Comparison of ENCODE assay signal across 1 cellular context in genomic region chr17:81927653-81928496, GRCh38.
TF ChIP-seq lines count a peak whose summit lies in the region.

Gene MAFG, minus strand, starts transcription at chr17:81927735. Its CDS starts 4,550 bp downstream, at chr17:81923185.

TF ChIP-seq in K562, 482 proteins besides CTCF, POLR2A, EP300 and RAD21 (continued from another document and continues in another):
- TF ChIP-seq ZNF395 (CRISPR knock-in tag; IDR thresholded peaks at IDR 0.05), result no peak
- TF ChIP-seq USF2 (CRISPR knock-in tag; IDR thresholded peaks at IDR 0.05), result peak; percentile 98
- TF ChIP-seq HES1 (IDR thresholded peaks at IDR 0.05; ENCODE audit: low read depth), result no peak
- peak; percentile 82; the same call in 1 of the 2 replicates for TF ChIP-seq ZBTB17 (CRISPR knock-in tag; IDR thresholded peaks at IDR 0.05)
- TF ChIP-seq ATF3 (IDR thresholded peaks at IDR 0.05), result no peak
- no peak for TF ChIP-seq ATF3 (CRISPR knock-in tag; conservative IDR thresholded peaks at IDR 0.05)
- no peak for TF ChIP-seq ZNF707 (CRISPR knock-in tag; conservative IDR thresholded peaks at IDR 0.05)
- no peak for TF ChIP-seq DACH1 (IDR thresholded peaks at IDR 0.05; ENCODE audit: partially characterized antibody)
- TF ChIP-seq ZNF695 (CRISPR knock-in tag; IDR thresholded peaks at IDR 0.05), result no peak
- no peak for TF ChIP-seq E2F8 (IDR thresholded peaks at IDR 0.05; ENCODE audit: low read depth, partially characterized antibody)
- TF ChIP-seq ZNF830 (CRISPR knock-in tag; IDR thresholded peaks at IDR 0.05), result no peak
- TF ChIP-seq MAZ (CRISPR knock-in tag; conservative IDR thresholded peaks at IDR 0.05 in 1 of 2, IDR thresholded peaks at IDR 0.05 in 1 of 2), result peak; percentile 60 to 76; a peak in 3 of 4 replicates
- TF ChIP-seq ZFX (CRISPR knock-in tag; IDR thresholded peaks at IDR 0.05), result peak; percentile 82
- TF ChIP-seq ZSCAN29 (IDR thresholded peaks at IDR 0.05), result no peak
- TF ChIP-seq ZNF217 (CRISPR knock-in tag; IDR thresholded peaks at IDR 0.05), result no peak
- no peak for TF ChIP-seq CHD2 (IDR thresholded peaks at IDR 0.05; ENCODE audit: low read depth, low read length)
- TF ChIP-seq HNRNPK (IDR thresholded peaks at IDR 0.05; ENCODE audit: low read depth, low read length, poor library complexity, severe bottlenecking), result no peak
- TF ChIP-seq ZNF282 (CRISPR knock-in tag; IDR thresholded peaks at IDR 0.05), result no peak
- peak in 1 of 2 experiments; percentile 25; a peak in 1 of 4 replicates for TF ChIP-seq RCOR1 (IDR thresholded peaks at IDR 0.05; ENCODE audit: borderline replicate concordance in 1 of 2, low read depth in 2 of 2, low read length in 2 of 2)
- no peak for TF ChIP-seq MYNN (IDR thresholded peaks at IDR 0.05)
- no peak for TF ChIP-seq MYNN (CRISPR knock-in tag; IDR thresholded peaks at IDR 0.05)
- TF ChIP-seq TOE1 (IDR thresholded peaks at IDR 0.05; ENCODE audit: borderline replicate concordance), result peak; percentile 96
- no peak for TF ChIP-seq TOE1 (CRISPR knock-in tag; IDR thresholded peaks at IDR 0.05; ENCODE audit: borderline replicate concordance, low read depth)
- no peak for TF ChIP-seq SFPQ (IDR thresholded peaks at IDR 0.05; ENCODE audit: low read depth, low read length)
- peak; percentile 24; the same call in 1 of the 2 replicates for TF ChIP-seq TCF7 (IDR thresholded peaks at IDR 0.05; ENCODE audit: borderline replicate concordance)
- no peak for TF ChIP-seq NBN (IDR thresholded peaks at IDR 0.05; ENCODE audit: low read depth)
- no peak for TF ChIP-seq MYBL2 (IDR thresholded peaks at IDR 0.05; ENCODE audit: low read depth)
- TF ChIP-seq MYBL2 (CRISPR knock-in tag; IDR thresholded peaks at IDR 0.05; ENCODE audit: borderline replicate concordance), result no peak
- 0 out of 2 replicates have a peak, but pooled peaks have one; percentile 8 for TF ChIP-seq CEBPB (tag; IDR thresholded peaks at IDR 0.05)
- peak; percentile 91 for TF ChIP-seq FUS (optimal IDR thresholded peaks at IDR 0.05; ENCODE audit: low read depth, low read length)
- no peak for TF ChIP-seq FIP1L1 (IDR thresholded peaks at IDR 0.05; ENCODE audit: low read depth, low read length, poor library complexity, severe bottlenecking)
- no peak for TF ChIP-seq CHD7 (IDR thresholded peaks at IDR 0.05; ENCODE audit: low read depth, low read length)
- peak; percentile 52; the same call in 1 of the 2 replicates for TF ChIP-seq NKRF (IDR thresholded peaks at IDR 0.05; ENCODE audit: borderline replicate concordance)
- TF ChIP-seq ZBTB2 (IDR thresholded peaks at IDR 0.05), result peak; percentile 96
